ENCODE assay signal across 2 cellular contexts in the genomic region with DNA sequence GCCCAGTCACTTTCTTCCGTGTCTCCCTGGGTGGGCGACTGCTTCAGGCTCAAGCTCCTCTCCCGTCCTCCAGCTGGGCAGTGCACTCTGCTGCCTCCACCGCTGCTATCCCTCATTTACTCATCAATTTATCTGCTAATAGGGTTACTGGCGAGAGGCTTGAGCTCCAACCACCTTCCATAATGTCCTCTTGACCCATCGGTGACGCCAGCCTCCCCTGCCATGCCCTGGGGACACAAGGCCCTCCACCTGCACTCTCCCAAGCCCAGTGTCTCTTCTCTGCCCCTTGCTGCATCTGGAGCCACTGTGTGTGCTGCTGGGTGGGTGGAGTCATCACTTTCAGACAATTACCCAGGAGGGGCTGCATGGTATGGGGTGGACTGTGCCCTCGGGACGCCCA.
TF ChIP-seq lines count a peak whose summit lies in the region.

No MANE protein-coding gene starts in this region.

TF ChIP-seq in IMR-90, 13 proteins besides CTCF, POLR2A, EP300 and RAD21:
- TF ChIP-seq SMC3 (IDR thresholded peaks at IDR 0.05; ENCODE audit: low read depth, low read length), result no peak
- TF ChIP-seq RFX5 (IDR thresholded peaks at IDR 0.05; ENCODE audit: low read depth, low read length), result no peak
TF ChIP-seq in IMR-90: peak in this region for 0.

TF ChIP-seq in H1, 55 proteins besides CTCF, POLR2A, EP300 and RAD21:
- TF ChIP-seq SP4 (IDR thresholded peaks at IDR 0.05; ENCODE audit: low read length) (no peak), CTBP2 (IDR thresholded peaks at IDR 0.05; ENCODE audit: borderline replicate concordance, insufficient read depth, insufficient read length, low read length) (no peak), KDM1A (IDR thresholded peaks at IDR 0.05; ENCODE audit: borderline replicate concordance, low read length) (no peak), BRCA1 (IDR thresholded peaks at IDR 0.05; ENCODE audit: low read depth, low read length) (no peak), SIRT6 (IDR thresholded peaks at IDR 0.05; ENCODE audit: low read length) (no peak), TAF7 (optimal IDR thresholded peaks at IDR 0.05; ENCODE audit: borderline replicate concordance, low read depth, low read length) (no peak), ASH2L (IDR thresholded peaks at IDR 0.05; ENCODE audit: low read length) (no peak), CEBPB (IDR thresholded peaks at IDR 0.05; ENCODE audit: low read depth, low read length) (no peak), RNF2 (IDR thresholded peaks at IDR 0.05; ENCODE audit: borderline replicate concordance, low read depth, low read length, missing control alignments, poor library complexity, severe bottlenecking) (no peak)
